ENCODE assay signal across 1 cellular context in genomic region chr13:99199541-99200432, GRCh38.
A peak's percentile ranks its signal among the peaks of the same experiment; 100 is the strongest.
TF ChIP-seq lines count a peak whose summit lies in the region.

No MANE protein-coding gene starts in this region.

TF ChIP-seq in HEK293, 187 proteins besides CTCF, POLR2A, EP300 and RAD21 (continued from another document and continues in another):
- TF ChIP-seq TSHZ1 (tag by site-specific recombination; IDR thresholded peaks at IDR 0.05; ENCODE audit: borderline replicate concordance) (no peak), ZNF391 (tag by site-specific recombination; IDR thresholded peaks at IDR 0.05; ENCODE audit: borderline replicate concordance, low read depth) (no peak), ZSCAN30 (tag by site-specific recombination; IDR thresholded peaks at IDR 0.05) (0 out of 2 replicates have a peak, but pooled peaks have one; percentile 40), ZNF248 (tag by site-specific recombination; IDR thresholded peaks at IDR 0.05) (no peak), ZNF660 (tag by site-specific recombination; IDR thresholded peaks at IDR 0.05) (no peak), ZNF596 (tag by site-specific recombination; IDR thresholded peaks at IDR 0.05) (0 out of 2 replicates have a peak, but pooled peaks have one; percentile 30), OSR2 (tag by site-specific recombination; IDR thresholded peaks at IDR 0.05) (no peak), BCL11B (tag by site-specific recombination; IDR thresholded peaks at IDR 0.05; ENCODE audit: low read depth) (0 out of 2 replicates have a peak, but pooled peaks have one; percentile 35), ZNF426 (tag by site-specific recombination; IDR thresholded peaks at IDR 0.05) (no peak), ZNF837 (tag by site-specific recombination; IDR thresholded peaks at IDR 0.05) (no peak), KLF8 (tag by site-specific recombination; IDR thresholded peaks at IDR 0.05) (no peak), ZFP69B (tag by site-specific recombination; IDR thresholded peaks at IDR 0.05) (no peak), ZNF350 (tag by site-specific recombination; IDR thresholded peaks at IDR 0.05) (no peak), MEIS1 (CRISPR knock-in tag; IDR thresholded peaks at IDR 0.05; ENCODE audit: borderline replicate concordance) (no peak), ZNF544 (tag by site-specific recombination; IDR thresholded peaks at IDR 0.05) (no peak), ZNF830 (tag by site-specific recombination; IDR thresholded peaks at IDR 0.05; ENCODE audit: low read depth) (no peak), ZNF114 (tag by site-specific recombination; IDR thresholded peaks at IDR 0.05) (no peak), ZNF16 (tag by site-specific recombination; IDR thresholded peaks at IDR 0.05; ENCODE audit: low read depth) (no peak), SCRT1 (tag by site-specific recombination; IDR thresholded peaks at IDR 0.05; ENCODE audit: borderline replicate concordance) (peak; percentile 19; the same call in 1 of the 2 replicates), ZNF362 (tag by site-specific recombination; IDR thresholded peaks at IDR 0.05) (no peak), FEZF1 (tag by site-specific recombination; IDR thresholded peaks at IDR 0.05) (no peak), ZNF292 (tag by site-specific recombination; IDR thresholded peaks at IDR 0.05; ENCODE audit: borderline replicate concordance, low read depth) (no peak), HOXD13 (CRISPR knock-in tag; IDR thresholded peaks at IDR 0.05; ENCODE audit: borderline replicate concordance) (no peak), ELK4 (IDR thresholded peaks at IDR 0.05; ENCODE audit: borderline replicate concordance, low read depth, low read length) (no peak), ZNF280C (tag by site-specific recombination; IDR thresholded peaks at IDR 0.05) (no peak), ZNF18 (tag by site-specific recombination; IDR thresholded peaks at IDR 0.05) (no peak), ZNF558 (tag by site-specific recombination; IDR thresholded peaks at IDR 0.05) (no peak), SP2 (tag by site-specific recombination; IDR thresholded peaks at IDR 0.05) (no peak), ZSCAN16 (tag by site-specific recombination; IDR thresholded peaks at IDR 0.05) (no peak), ZNF223 (tag by site-specific recombination; IDR thresholded peaks at IDR 0.05) (no peak), ZNF792 (tag by site-specific recombination; IDR thresholded peaks at IDR 0.05) (no peak), ZSCAN4 (tag by site-specific recombination; IDR thresholded peaks at IDR 0.05) (no peak), ZNF157 (tag by site-specific recombination; IDR thresholded peaks at IDR 0.05) (no peak), ZBTB7A (tag by site-specific recombination; IDR thresholded peaks at IDR 0.05; ENCODE audit: low read depth) (no peak), SCRT2 (tag by site-specific recombination; IDR thresholded peaks at IDR 0.05) (peak; percentile 93), PATZ1 (tag by site-specific recombination; IDR thresholded peaks at IDR 0.05) (no peak), ZNF623 (tag by site-specific recombination; IDR thresholded peaks at IDR 0.05) (0 out of 2 replicates have a peak, but pooled peaks have one; percentile 8), KLF7 (tag by site-specific recombination; IDR thresholded peaks at IDR 0.05; ENCODE audit: borderline replicate concordance) (no peak; the same call in 1 of the 2 replicates), ZNF571 (tag by site-specific recombination; IDR thresholded peaks at IDR 0.05) (no peak), ZNF776 (tag by site-specific recombination; IDR thresholded peaks at IDR 0.05; ENCODE audit: borderline replicate concordance) (no peak), ZBTB17 (tag by site-specific recombination; IDR thresholded peaks at IDR 0.05) (0 out of 2 replicates have a peak, but pooled peaks have one; percentile 11), SP7 (tag by site-specific recombination; IDR thresholded peaks at IDR 0.05) (no peak), ZBTB11 (tag by site-specific recombination; conservative IDR thresholded peaks at IDR 0.05; ENCODE audit: low read depth) (no peak), ZNF501 (tag by site-specific recombination; IDR thresholded peaks at IDR 0.05) (no peak), ZNF645 (tag by site-specific recombination; IDR thresholded peaks at IDR 0.05) (no peak)
